In genomic region chr9:136025481-136025880, GRCh38 we compare ENCODE assay signal across 15 cellular contexts.
DNase-seq lines count a peak whose midpoint lies in the region; ATAC-seq lines count a peak whose summit lies in the region.
"Had no signal": no experiment of that assay in that cellular context is flagged by ENCODE, and none has a peak within 500 bp of the region (broad histone marks: within the 10 kb centered on the region; RNA-seq: fewer than 3 reads in every experiment).

No MANE protein-coding gene starts in this region.

- peaks cover 7% of the 10 kb centered on the region for H3K36me3 Mint-ChIP-seq in stimulated activated effector memory CD8-positive, alpha-beta T cell treated with anti-CD3 and anti-CD28 coated beads, Interleukin-12 subunit alpha, Interleukin-12 subunit beta, amount 100 ng/mL, for 72 hours

- ATAC-seq in stimulated activated effector memory CD8-positive, alpha-beta T cell treated with anti-CD3 and anti-CD28 coated beads, Interleukin-12 subunit alpha, Interleukin-12 subunit beta, amount 100 ng/mL, for 72 hours, result no peak
- ATAC-seq in HG02759 (IDR thresholded peaks at IDR 0.05; ENCODE audit: unreplicated experiment), result no peak
- ATAC-seq: HCT116 had no signal

- H3K27ac ChIP-seq in angular gyrus (ENCODE audit: low read depth, low read length), result peak overlapping the region; percentile 57
- H3K27ac ChIP-seq in layer of hippocampus (ENCODE audit: low read depth, low read length), result peak overlapping the region; percentile 65
- H3K27ac ChIP-seq: 22Rv1, BLaER1 had no signal

- peak overlapping the region; percentile 32 for H3K27ac Mint-ChIP-seq in stimulated activated effector memory CD8-positive, alpha-beta T cell treated with anti-CD3 and anti-CD28 coated beads, Interleukin-12 subunit alpha, Interleukin-12 subunit beta, amount 100 ng/mL, for 72 hours

- H3K9me3 Mint-ChIP-seq in stimulated activated effector memory CD8-positive, alpha-beta T cell treated with anti-CD3 and anti-CD28 coated beads, Interleukin-12 subunit alpha, Interleukin-12 subunit beta, amount 100 ng/mL, for 72 hours, result no peaks in the 10 kb centered on the region

- H3K27me3 ChIP-seq in layer of hippocampus (ENCODE audit: control insufficient read depth, insufficient read depth, low read length), result no peaks in the 10 kb centered on the region
- H3K27me3 ChIP-seq: BLaER1 had no signal

- H3K4me1 Mint-ChIP-seq in stimulated activated effector memory CD8-positive, alpha-beta T cell treated with anti-CD3 and anti-CD28 coated beads, Interleukin-12 subunit alpha, Interleukin-12 subunit beta, amount 100 ng/mL, for 72 hours, result peaks cover 45% of the 10 kb centered on the region

- peak; percentile 27 for DNase-seq in activated effector memory CD4-positive, alpha-beta T cell treated with anti-CD3 and anti-CD28 coated beads, Interleukin-2, amount 50 U/mL, for 16 hours
- no peak for DNase-seq in activated effector memory CD4-positive, alpha-beta T cell treated with Interleukin-2 at 50 U/mL for 16 hours
- no peak for DNase-seq in stimulated activated effector memory CD8-positive, alpha-beta T cell treated with anti-CD3 and anti-CD28 coated beads, Interleukin-12 subunit alpha, Interleukin-12 subunit beta, amount 100 ng/mL, for 72 hours (ENCODE audit: low spot score in 2 of 2)
- no peak for DNase-seq in AG08396 (ENCODE audit: low spot score)
- DNase-seq in hippocampal formation (lab: John Stamatoyannopoulos, UW), result no peak
- DNase-seq: AML-193; CD4-positive, CD25-positive, alpha-beta regulatory T cell; DMS53; GF-D8 had no signal

- H3K4me3 Mint-ChIP-seq in stimulated activated effector memory CD8-positive, alpha-beta T cell treated with anti-CD3 and anti-CD28 coated beads, Interleukin-12 subunit alpha, Interleukin-12 subunit beta, amount 100 ng/mL, for 72 hours, result no peak overlapping the region
- H3K4me3 Mint-ChIP-seq: CD4-positive, CD25-positive, alpha-beta regulatory T cell had no signal
